Comparison of ENCODE assay signal across 25 cellular contexts in the genomic region with DNA sequence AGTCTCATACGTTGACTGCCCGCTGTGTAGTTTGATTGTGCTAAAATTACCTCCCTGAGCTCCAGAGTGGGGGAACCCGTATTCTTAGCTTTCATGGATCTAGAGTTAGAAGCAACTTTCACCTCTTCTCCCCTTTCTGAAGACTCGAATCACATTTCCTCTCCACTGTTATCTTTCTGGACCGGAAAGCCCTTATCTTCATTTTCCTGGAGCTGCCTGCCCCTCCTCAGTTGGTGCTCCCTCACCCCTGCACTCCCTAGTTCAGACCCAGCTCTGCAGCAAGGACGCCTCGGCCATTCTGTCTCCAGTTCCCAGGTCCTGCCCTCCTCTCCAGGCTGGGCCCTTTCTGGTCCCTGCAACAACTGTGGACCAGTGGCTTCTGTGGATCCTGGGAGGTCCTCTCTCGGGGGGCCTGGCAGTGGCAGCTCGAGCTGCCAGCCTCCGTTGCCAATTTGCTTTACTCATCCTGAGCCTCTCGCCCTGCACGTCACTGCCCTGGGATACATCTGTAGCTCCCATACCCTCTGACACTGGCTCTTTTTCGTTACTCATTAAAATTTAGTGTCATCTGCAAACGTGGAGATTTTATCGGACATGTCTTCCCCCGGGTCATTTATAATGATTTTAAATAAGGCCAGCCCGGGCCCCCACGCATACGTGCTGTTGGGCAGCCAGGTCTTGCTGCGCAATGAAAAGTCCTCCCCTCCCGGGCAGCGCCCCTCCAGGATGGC.
"Had no signal": no experiment of that assay in that cellular context is flagged by ENCODE, and none has a peak within 500 bp of the region (broad histone marks: within the 10 kb centered on the region; RNA-seq: fewer than 3 reads in every experiment).

No MANE protein-coding gene starts in this region.

- H3K36me3 Mint-ChIP-seq: activated CD4-positive, alpha-beta memory T cell treated with anti-CD3 and anti-CD28 coated beads for 36 hours; activated naive CD4-positive, alpha-beta T cell treated with anti-CD3 and anti-CD28 coated beads, Interleukin-2, amount 50 U/mL, for 72 hours; IgD-negative memory B cell had no signal

- H3K36me3 ChIP-seq: ascending aorta, Peyer's patch, SJSA1 had no signal

- H3K27ac ChIP-seq: ascending aorta, body of pancreas, KMS-11, Peyer's patch, RWPE1, SJSA1 had no signal

- H3K27ac Mint-ChIP-seq: activated B cell treated with CpG ODN at 0.5 μM for 24 hours; activated CD4-positive, alpha-beta memory T cell treated with anti-CD3 and anti-CD28 coated beads for 36 hours; activated CD4-positive, alpha-beta T cell treated with anti-CD3 and anti-CD28 coated beads, Interleukin-2, amount 10 ng/mL, durations not matched to agents 24 days and 14 days; activated naive CD4-positive, alpha-beta T cell treated with anti-CD3 and anti-CD28 coated beads, Interleukin-2, amount 50 U/mL, for 72 hours; activated naive CD8-positive, alpha-beta T cell treated with anti-CD3 and anti-CD28 coated beads, Interleukin-2, amount 50 U/mL, for 24 hours; IgD-negative memory B cell had no signal

- H3K27me3 ChIP-seq: ascending aorta, body of pancreas, Peyer's patch had no signal

- H3K4me3 ChIP-seq: ascending aorta, body of pancreas, Peyer's patch, SJSA1 had no signal

- H3K9me3 ChIP-seq: ascending aorta, body of pancreas, Peyer's patch, SJSA1 had no signal

- H3K4me1 Mint-ChIP-seq: activated B cell treated with CpG ODN at 0.5 μM for 24 hours; activated CD4-positive, alpha-beta T cell treated with anti-CD3 and anti-CD28 coated beads, Interleukin-2, amount 10 ng/mL, durations not matched to agents 24 days and 14 days; activated naive CD8-positive, alpha-beta T cell treated with anti-CD3 and anti-CD28 coated beads, Interleukin-2, amount 50 U/mL, for 24 hours; central memory CD8-positive, alpha-beta T cell; IgD-negative memory B cell had no signal

- H3K4me3 Mint-ChIP-seq: activated B cell treated with CpG ODN at 0.5 μM for 24 hours; activated CD4-positive, alpha-beta memory T cell treated with anti-CD3 and anti-CD28 coated beads for 36 hours; activated CD4-positive, alpha-beta T cell treated with anti-CD3 and anti-CD28 coated beads, Interleukin-2, amount 10 ng/mL, durations not matched to agents 24 days and 14 days; activated naive CD8-positive, alpha-beta T cell treated with anti-CD3 and anti-CD28 coated beads, Interleukin-2, amount 50 U/mL, for 24 hours; activated T-cell treated with anti-CD3 and anti-CD28 coated beads, Interleukin-2, amount 50 U/mL, for 4 hours; central memory CD8-positive, alpha-beta T cell; IgD-negative memory B cell had no signal

- H3K4me1 ChIP-seq: ascending aorta, body of pancreas, Peyer's patch, SJSA1 had no signal

- ATAC-seq: activated naive CD4-positive, alpha-beta T cell treated with anti-CD3 and anti-CD28 coated beads, Interleukin-2, amount 50 U/mL, for 72 hours; activated naive CD8-positive, alpha-beta T cell treated with anti-CD3 and anti-CD28 coated beads, Interleukin-2, amount 50 U/mL, for 24 hours; activated T-cell treated with anti-CD3 and anti-CD28 coated beads, Interleukin-2, amount 50 U/mL, for 4 hours; body of pancreas had no signal

- H3K4me2 ChIP-seq: KMS-11 had no signal

- DNase-seq: activated B cell treated with CpG ODN at 0.5 μM for 24 hours; activated CD4-positive, alpha-beta memory T cell treated with anti-CD3 and anti-CD28 coated beads for 36 hours; activated CD4-positive, alpha-beta T cell treated with anti-CD3 and anti-CD28 coated beads for 1 hour; activated CD4-positive, alpha-beta T cell treated with anti-CD3 and anti-CD28 coated beads, Interleukin-2, amount 10 ng/mL, durations not matched to agents 24 days and 14 days; activated CD8-positive, alpha-beta memory T cell treated with anti-CD3 and anti-CD28 coated beads for 24 hours; activated effector memory CD4-positive, alpha-beta T cell treated with anti-CD3 and anti-CD28 coated beads, Interleukin-2, amount 50 U/mL, for 16 hours; activated naive CD4-positive, alpha-beta T cell treated with Interleukin-2 at 50 U/mL for 16 hours; activated naive CD8-positive, alpha-beta T cell treated with anti-CD3 and anti-CD28 coated beads, Interleukin-2, amount 50 U/mL, for 24 hours; activated T-cell treated with anti-CD3 and anti-CD28 coated beads, Interleukin-2, amount 50 U/mL, for 4 hours; amniotic stem cell; body of pancreas; NCI-H1694; NCI-H2029 treated with DMSO at 0.1 percent for 48 hours; NCI-H510A treated with DMSO at 0.1 percent for 48 hours; NK-92 treated with Interleukin-12 subunit alpha and Interleukin-12 subunit beta, amount 100 ng/mL, for 24 hours; Peyer's patch; Right ventricle myocardium superior; T-helper 1 cell had no signal

- H3K9me3 Mint-ChIP-seq: activated B cell treated with CpG ODN at 0.5 μM for 24 hours; activated CD4-positive, alpha-beta memory T cell treated with anti-CD3 and anti-CD28 coated beads for 36 hours; activated CD4-positive, alpha-beta T cell treated with anti-CD3 and anti-CD28 coated beads, Interleukin-2, amount 10 ng/mL, durations not matched to agents 24 days and 14 days; activated naive CD4-positive, alpha-beta T cell treated with anti-CD3 and anti-CD28 coated beads, Interleukin-2, amount 50 U/mL, for 72 hours; activated naive CD8-positive, alpha-beta T cell treated with anti-CD3 and anti-CD28 coated beads, Interleukin-2, amount 50 U/mL, for 24 hours; activated T-cell treated with anti-CD3 and anti-CD28 coated beads, Interleukin-2, amount 50 U/mL, for 4 hours; central memory CD8-positive, alpha-beta T cell; IgD-negative memory B cell had no signal
